11 cellular contexts compared by ENCODE assay signal in the genomic region with DNA sequence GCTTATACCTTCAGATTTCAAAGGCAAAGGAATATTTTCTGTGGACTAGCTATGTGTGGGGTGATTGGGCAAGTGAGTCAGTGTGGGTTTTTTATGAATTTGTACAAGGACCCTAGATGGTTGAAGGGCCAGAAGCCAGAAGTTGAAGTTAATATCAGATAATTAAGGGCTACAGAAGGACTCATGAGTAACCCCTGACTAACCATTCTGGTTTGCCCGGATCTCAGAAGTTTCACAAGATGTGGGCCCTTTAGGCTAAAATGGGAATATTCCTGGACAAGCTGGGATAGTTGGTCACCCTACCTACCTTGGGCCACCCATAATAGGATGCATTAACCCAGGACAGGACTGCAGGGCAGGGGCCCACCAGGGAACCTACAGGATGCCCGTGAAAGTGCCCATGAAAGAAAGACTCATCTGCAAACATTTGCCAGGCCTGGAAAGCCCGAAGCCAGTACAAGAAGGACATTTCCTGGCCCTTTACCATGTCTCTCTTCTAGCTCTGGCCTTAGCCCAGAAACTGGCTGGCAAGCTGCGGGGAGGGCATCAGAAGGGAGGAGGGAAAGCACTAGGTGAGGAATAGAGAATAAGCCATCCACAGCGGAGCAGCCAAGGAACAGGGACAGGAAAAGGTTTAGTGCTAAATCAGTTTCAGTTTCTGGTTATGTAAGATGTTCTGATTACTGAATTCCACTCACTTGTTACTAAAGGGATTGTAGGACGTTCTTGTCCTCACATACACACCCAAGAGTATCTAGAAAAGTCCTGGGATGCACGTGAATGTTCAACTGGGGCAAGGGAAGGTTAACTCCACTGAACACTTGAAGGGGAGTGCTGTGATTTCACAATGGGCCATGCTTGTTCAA. TPM values are rescaled to one million over a fixed set of nuclear protein-coding genes. Genes with fewer than 3 reads are reported as not detected.
DNase-seq lines count a peak whose midpoint lies in the region; ATAC-seq and TF ChIP-seq lines count a peak whose summit lies in the region.
"Had no signal": no experiment of that assay in that cellular context is flagged by ENCODE, and none has a peak within 500 bp of the region (broad histone marks: within the 10 kb centered on the region; RNA-seq: fewer than 3 reads in every experiment).

No MANE protein-coding gene starts in this region.

- no peak overlapping the region for H3K4me3 ChIP-seq in fibroblast of villous mesenchyme (ENCODE audit: low read depth, low read length)
- no peak overlapping the region for H3K4me3 ChIP-seq in gastrocnemius medialis

- peak; percentile 47 for DNase-seq in GM04503 (ENCODE audit: low read depth)
- peak; percentile 50 for DNase-seq in fibroblast of villous mesenchyme (ENCODE audit: low read depth)
- DNase-seq in gastrocnemius medialis, result peak in 1 of 2 donors; percentile 14
- no peak for DNase-seq in erythroblast (lab: John Stamatoyannopoulos, UW)
- no peak for DNase-seq in DMS79 treated with DMSO at 0.1 percent for 48 hours (lab: John Stamatoyannopoulos, UW)
- DNase-seq: naive B cell had no signal

- H3K4me1 ChIP-seq in gastrocnemius medialis, result peaks cover 5 to 8% of the 10 kb centered on the region in 2 donors

- ATAC-seq in SK-N-SH treated with all-trans-retinoic acid at 6 μM for 48 hours (peak; percentile 79), gastrocnemius medialis (peak; percentile 23 to 58), HG03565 (IDR thresholded peaks at IDR 0.05; ENCODE audit: unreplicated experiment) (no peak), GM21825 (IDR thresholded peaks at IDR 0.05; ENCODE audit: unreplicated experiment) (no peak)
- ATAC-seq: activated T-helper 17 cell treated with anti-CD3 and anti-CD28 coated beads, Interleukin-2, amount 50 U/mL, for 72 hours had no signal

- in situ Hi-C loops in gastrocnemius medialis (cut with MboI; ENCODE audit: low sequenced_read_pairs in 4 of 4), result no loop called here

- no peaks in the 10 kb centered on the region for H3K9me3 ChIP-seq in gastrocnemius medialis

- H3K27me3 ChIP-seq in gastrocnemius medialis, result no peaks in the 10 kb centered on the region

- TF ChIP-seq CTCF in fibroblast of villous mesenchyme (IDR thresholded peaks at IDR 0.05; ENCODE audit: insufficient read depth, low read depth, low read length) (no peak), gastrocnemius medialis (IDR thresholded peaks at IDR 0.05 in 4 of 5, conservative IDR thresholded peaks at IDR 0.05 in 1 of 5) (no peak)

- no peaks in the 10 kb centered on the region for H3K36me3 ChIP-seq in gastrocnemius medialis

- peak overlapping the region in 1 of 4 donors; percentile 3 for H3K27ac ChIP-seq in gastrocnemius medialis

- TF ChIP-seq POLR2A in gastrocnemius medialis (IDR thresholded peaks at IDR 0.05), result no peak
- TF ChIP-seq POLR2A in erythroblast (IDR thresholded peaks at IDR 0.05; ENCODE audit: low read length), result no peak

- intact Hi-C loops in gastrocnemius medialis (cut with DNase I; ENCODE audit: low total_unique reads), result no loop called here

TF ChIP-seq in SK-N-SH treated with all-trans-retinoic acid at 6 μM for 48 hours, 23 proteins besides CTCF, POLR2A, EP300 and RAD21:
- no peak for TF ChIP-seq ZFP30 (CRISPR knock-in tag; IDR thresholded peaks at IDR 0.05)
- TF ChIP-seq, protein P1, sequence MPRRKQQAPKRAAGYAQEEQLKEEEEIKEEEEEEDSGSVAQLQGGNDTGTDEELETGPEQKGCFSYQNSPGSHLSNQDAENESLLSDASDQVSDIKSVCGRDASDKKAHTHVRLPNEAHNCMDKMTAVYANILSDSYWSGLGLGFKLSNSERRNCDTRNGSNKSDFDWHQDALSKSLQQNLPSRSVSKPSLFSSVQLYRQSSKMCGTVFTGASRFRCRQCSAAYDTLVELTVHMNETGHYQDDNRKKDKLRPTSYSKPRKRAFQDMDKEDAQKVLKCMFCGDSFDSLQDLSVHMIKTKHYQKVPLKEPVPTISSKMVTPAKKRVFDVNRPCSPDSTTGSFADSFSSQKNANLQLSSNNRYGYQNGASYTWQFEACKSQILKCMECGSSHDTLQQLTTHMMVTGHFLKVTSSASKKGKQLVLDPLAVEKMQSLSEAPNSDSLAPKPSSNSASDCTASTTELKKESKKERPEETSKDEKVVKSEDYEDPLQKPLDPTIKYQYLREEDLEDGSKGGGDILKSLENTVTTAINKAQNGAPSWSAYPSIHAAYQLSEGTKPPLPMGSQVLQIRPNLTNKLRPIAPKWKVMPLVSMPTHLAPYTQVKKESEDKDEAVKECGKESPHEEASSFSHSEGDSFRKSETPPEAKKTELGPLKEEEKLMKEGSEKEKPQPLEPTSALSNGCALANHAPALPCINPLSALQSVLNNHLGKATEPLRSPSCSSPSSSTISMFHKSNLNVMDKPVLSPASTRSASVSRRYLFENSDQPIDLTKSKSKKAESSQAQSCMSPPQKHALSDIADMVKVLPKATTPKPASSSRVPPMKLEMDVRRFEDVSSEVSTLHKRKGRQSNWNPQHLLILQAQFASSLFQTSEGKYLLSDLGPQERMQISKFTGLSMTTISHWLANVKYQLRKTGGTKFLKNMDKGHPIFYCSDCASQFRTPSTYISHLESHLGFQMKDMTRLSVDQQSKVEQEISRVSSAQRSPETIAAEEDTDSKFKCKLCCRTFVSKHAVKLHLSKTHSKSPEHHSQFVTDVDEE (CRISPR knock-in tag; IDR thresholded peaks at IDR 0.05), result no peak
- TF ChIP-seq, protein P2, sequence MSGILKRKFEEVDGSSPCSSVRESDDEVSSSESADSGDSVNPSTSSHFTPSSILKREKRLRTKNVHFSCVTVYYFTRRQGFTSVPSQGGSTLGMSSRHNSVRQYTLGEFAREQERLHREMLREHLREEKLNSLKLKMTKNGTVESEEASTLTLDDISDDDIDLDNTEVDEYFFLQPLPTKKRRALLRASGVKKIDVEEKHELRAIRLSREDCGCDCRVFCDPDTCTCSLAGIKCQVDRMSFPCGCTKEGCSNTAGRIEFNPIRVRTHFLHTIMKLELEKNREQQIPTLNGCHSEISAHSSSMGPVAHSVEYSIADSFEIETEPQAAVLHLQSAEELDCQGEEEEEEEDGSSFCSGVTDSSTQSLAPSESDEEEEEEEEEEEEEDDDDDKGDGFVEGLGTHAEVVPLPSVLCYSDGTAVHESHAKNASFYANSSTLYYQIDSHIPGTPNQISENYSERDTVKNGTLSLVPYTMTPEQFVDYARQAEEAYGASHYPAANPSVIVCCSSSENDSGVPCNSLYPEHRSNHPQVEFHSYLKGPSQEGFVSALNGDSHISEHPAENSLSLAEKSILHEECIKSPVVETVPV (CRISPR knock-in tag; IDR thresholded peaks at IDR 0.05), result no peak
TF ChIP-seq in SK-N-SH treated with all-trans-retinoic acid at 6 μM for 48 hours: peak in this region for 0.

RNA-seq across cellular contexts. Expression of a gene that starts 33.6 kb away (rescaled TPM):
- total RNA-seq in fibroblast of villous mesenchyme, result not detected in 2 replicates
- total RNA-seq in gastrocnemius medialis, result not detected
- total RNA-seq: activated T-helper 17 cell treated with anti-CD3 and anti-CD28 coated beads, Interleukin-2, amount 50 U/mL, for 72 hours; T-helper 1 cell treated with Interleukin-12 subunit alpha and Interleukin-12 subunit beta and Interleukin-4 antibody, amounts not matched to agents 30 ng/mL and 1 ng/mL, for 36 hours had no signal

RNA-seq across cellular contexts. Expression of a gene that starts 44.4 kb away (rescaled TPM):
- total RNA-seq in fibroblast of villous mesenchyme (58.6 and 130 TPM in 2 replicates), gastrocnemius medialis (1 to 10 TPM; 2.2 to 7.9 (median 3.7) TPM)

Comparison
In these comparisons a context has a peak if more than half of its experiments do, and no peak if none do; other contexts are left out.
1. DNase-seq: peak in GM04503 (single experiment) and fibroblast of villous mesenchyme (single experiment); none in erythroblast (0 of 2) and DMS79 treated with DMSO at 0.1 percent for 48 hours (single experiment).
2. ATAC-seq: peak in SK-N-SH treated with all-trans-retinoic acid at 6 μM for 48 hours (single experiment) and gastrocnemius medialis (2 of 2); none in HG03565 (single experiment) and GM21825 (single experiment).